In the genomic region with DNA sequence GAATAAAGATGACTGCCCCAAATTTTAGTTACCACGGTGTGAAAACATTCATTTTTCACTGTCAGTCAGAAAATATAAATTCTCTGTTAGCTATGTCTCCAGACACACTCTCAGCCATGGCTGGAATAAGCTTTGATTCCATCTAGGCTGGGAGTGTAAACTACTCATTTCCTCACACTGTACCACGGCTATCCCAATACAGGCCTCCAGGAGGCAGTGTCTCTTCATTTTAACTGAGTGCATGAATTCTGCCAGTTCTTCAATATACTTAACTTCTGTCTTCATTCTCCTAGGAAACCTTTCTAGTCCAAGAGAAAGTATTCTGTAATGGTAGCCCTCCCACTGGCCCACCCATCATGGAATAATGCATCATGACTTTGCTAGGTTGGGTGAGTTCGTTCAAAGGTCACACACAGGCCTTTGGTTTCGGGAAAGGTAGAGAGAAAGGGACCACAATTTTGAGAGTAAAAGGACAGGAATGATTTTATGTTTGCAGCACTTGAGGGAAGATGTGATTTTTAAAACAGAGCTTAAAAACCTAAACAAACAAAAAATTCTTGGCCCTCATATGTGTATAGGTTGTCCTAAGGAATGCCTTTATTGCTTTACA, we compare ENCODE assay signal across 8 cellular contexts.
DNase-seq lines count a peak whose midpoint lies in the region; ATAC-seq, FAIRE-seq and TF ChIP-seq lines count a peak whose summit lies in the region.

No MANE protein-coding gene starts in this region.

- H3K27me3 Mint-ChIP-seq in activated naive CD8-positive, alpha-beta T cell treated with anti-CD3 and anti-CD28 coated beads for 36 hours = no peaks in the 10 kb centered on the region

- H3K27ac Mint-ChIP-seq in activated naive CD8-positive, alpha-beta T cell treated with anti-CD3 and anti-CD28 coated beads for 36 hours = no peak overlapping the region

- H3K4me1 Mint-ChIP-seq in activated naive CD8-positive, alpha-beta T cell treated with anti-CD3 and anti-CD28 coated beads for 36 hours = no peaks in the 10 kb centered on the region

- ATAC-seq in HG02885 (IDR thresholded peaks at IDR 0.05; ENCODE audit: poor library complexity, unreplicated experiment) (peak; percentile 87), left cardiac atrium (peak; percentile 73 to 88)

- H3K9me3 Mint-ChIP-seq in activated naive CD8-positive, alpha-beta T cell treated with anti-CD3 and anti-CD28 coated beads for 36 hours = no peaks in the 10 kb centered on the region

- H3K4me3 ChIP-seq in retinal pigment epithelial cell (ENCODE audit: low read length) = no peak overlapping the region

- TF ChIP-seq CTCF in retinal pigment epithelial cell (conservative IDR thresholded peaks at IDR 0.05; ENCODE audit: low read depth, low read length) = peak; percentile 93

- H3K4me3 Mint-ChIP-seq in activated naive CD8-positive, alpha-beta T cell treated with anti-CD3 and anti-CD28 coated beads for 36 hours = no peak overlapping the region

- DNase-seq in CD1c-positive myeloid dendritic cell (ENCODE audit: extremely low spot score) (peak; percentile 59), GM18507 (ENCODE audit: extremely low spot score, insufficient read length, low read depth) (no peak), NCI-H1694 treated with DMSO at 0.1 percent for 48 hours (lab: John Stamatoyannopoulos, UW) (peak; percentile 28), left cardiac atrium (peak; percentile 52), retinal pigment epithelial cell (ENCODE audit: low read depth) (no peak), T1000 (lab: John Stamatoyannopoulos, UW) (no peak)
- peak; percentile 12 for DNase-seq in activated naive CD8-positive, alpha-beta T cell treated with anti-CD3 and anti-CD28 coated beads for 36 hours

- FAIRE-seq in GM18507 (lab: Jason Lieb, UNC) = peak; percentile 42

- no peaks in the 10 kb centered on the region for H3K36me3 Mint-ChIP-seq in activated naive CD8-positive, alpha-beta T cell treated with anti-CD3 and anti-CD28 coated beads for 36 hours

- intact Hi-C loops in left cardiac atrium (cut with DNase I) = loop anchor here (2.0 to 10.0 kb wide), 3 partner anchors 145 to 295 kb away; no protein-coding TSS in a partner anchor

Comparison
In these comparisons a context has a peak if more than half of its experiments do, and no peak if none do; other contexts are left out.
1. DNase-seq: peak in CD1c-positive myeloid dendritic cell (single experiment), NCI-H1694 treated with DMSO at 0.1 percent for 48 hours (single experiment), activated naive CD8-positive, alpha-beta T cell treated with anti-CD3 and anti-CD28 coated beads for 36 hours (single experiment) and left cardiac atrium (single experiment); none in GM18507 (single experiment), retinal pigment epithelial cell (single experiment) and T1000 (single experiment).